14 cellular contexts compared by ENCODE assay signal in the genomic region with DNA sequence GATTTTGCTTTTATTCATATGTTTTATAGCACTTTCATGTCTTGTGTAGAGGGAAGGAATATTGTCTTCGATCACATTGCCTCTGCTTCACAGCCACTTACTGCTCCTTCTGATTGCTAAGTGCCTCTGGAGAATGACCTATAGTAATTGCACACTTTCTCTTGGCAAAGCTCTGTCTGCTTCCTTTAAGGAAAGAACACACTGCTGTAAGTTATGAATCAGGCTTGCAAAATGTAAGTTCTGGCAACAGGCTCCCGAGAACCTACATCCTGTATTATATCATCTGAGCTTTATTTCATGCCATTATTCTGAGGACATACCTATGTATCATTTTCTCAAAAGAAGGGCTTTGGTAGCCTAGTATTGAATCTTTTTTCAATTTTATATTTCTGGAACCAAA.
DNase-seq lines count a peak whose midpoint lies in the region; ATAC-seq and TF ChIP-seq lines count a peak whose summit lies in the region.
"Had no signal": no experiment of that assay in that cellular context is flagged by ENCODE, and none has a peak within 500 bp of the region (broad histone marks: within the 10 kb centered on the region; RNA-seq: fewer than 3 reads in every experiment).

No MANE protein-coding gene starts in this region.

- DNase-seq in AG10803 (ENCODE audit: low read depth) (peak; percentile 11), Kasumi-1 (lab: John Stamatoyannopoulos, UW) (peak; percentile 13 to 23), astrocyte of the cerebellum (ENCODE audit: low read depth) (peak; percentile 19), foreskin fibroblast (peak; percentile 50 to 55), SJCRH30 (no peak), iPS-NIHi7 (ENCODE audit: extremely low spot score) (no peak), lower leg skin (ENCODE audit: low spot score in 2 of 2) (no peak)
- DNase-seq: activated CD4-positive, alpha-beta T cell treated with anti-CD3 and anti-CD28 coated beads, Interleukin-2, amount 10 ng/mL, durations not matched to agents 24 days and 14 days; activated naive CD4-positive, alpha-beta T cell treated with anti-CD3 and anti-CD28 coated beads, Interleukin-2, amount 10 ng/mL, durations not matched to agents 7 days and 5 days; head of caudate nucleus; kidney; NCI-H1694 treated with DMSO at 0.1 percent for 48 hours; NCI-H524 had no signal

- in situ Hi-C loops in astrocyte of the cerebellum (cut with HindIII; ENCODE audit: low sequenced_read_pairs) = no loop called here

- TF ChIP-seq POLR2A in lower leg skin (IDR thresholded peaks at IDR 0.05) (no peak), gastroesophageal sphincter (IDR thresholded peaks at IDR 0.05) (no peak)

- H3K4me3 ChIP-seq in AG10803 (ENCODE audit: low read length) (no peak overlapping the region), astrocyte of the cerebellum (ENCODE audit: low read depth, low read length) (no peak overlapping the region), foreskin fibroblast (ENCODE audit: low read depth in 1 of 2, low read length in 2 of 2) (no peak overlapping the region), SJCRH30 (no peak overlapping the region), lower leg skin (ENCODE audit: low read depth, poor library complexity, severe bottlenecking) (no peak overlapping the region), gastroesophageal sphincter (no peak overlapping the region)

- no peaks in the 10 kb centered on the region; the same call in 1 of the 2 replicates for H3K36me3 ChIP-seq in SJCRH30
- no peaks in the 10 kb centered on the region for H3K36me3 ChIP-seq in gastroesophageal sphincter

- WGBS in lower leg skin, 2 donors = 60 to 61% methylated on average over 2 of the region's 2 CpGs
- WGBS in gastroesophageal sphincter (ENCODE audit: low coverage in 1 of 2), 2 donors = 36 to 76% methylated on average over 2 of the region's 2 CpGs

- TF ChIP-seq EP300 in gastroesophageal sphincter (IDR thresholded peaks at IDR 0.05) = no peak

- TF ChIP-seq CTCF in AG10803 (conservative IDR thresholded peaks at IDR 0.05; ENCODE audit: low read length) (no peak), astrocyte of the cerebellum (IDR thresholded peaks at IDR 0.05; ENCODE audit: low read depth, low read length, missing control alignments) (no peak), foreskin fibroblast (IDR thresholded peaks at IDR 0.05; ENCODE audit: low read depth, low read length) (no peak), lower leg skin (IDR thresholded peaks at IDR 0.05) (no peak), gastroesophageal sphincter (IDR thresholded peaks at IDR 0.05) (no peak)

- no peak for ATAC-seq in gastroesophageal sphincter

- H3K27me3 ChIP-seq in SJCRH30 (no peaks in the 10 kb centered on the region), gastroesophageal sphincter (no peaks in the 10 kb centered on the region)

- H3K4me1 ChIP-seq in SJCRH30 = no peaks in the 10 kb centered on the region
- no peaks in the 10 kb centered on the region for H3K4me1 ChIP-seq in gastroesophageal sphincter

- intact Hi-C loops in lower leg skin (cut with DNase I; ENCODE audit: low total_unique reads) = no loop called here

- H3K27ac ChIP-seq in SJCRH30 (no peak overlapping the region), gastroesophageal sphincter (no peak overlapping the region)

- H3K9me3 ChIP-seq in SJCRH30 (replicated peaks) (no peaks in the 10 kb centered on the region), gastroesophageal sphincter (no peaks in the 10 kb centered on the region)

Comparison
In these comparisons a context has a peak if more than half of its experiments do, and no peak if none do; other contexts are left out.
1. DNase-seq: peak in AG10803 (single experiment), Kasumi-1 (2 of 2), astrocyte of the cerebellum (single experiment) and foreskin fibroblast (2 of 2); none in SJCRH30 (0 of 2), iPS-NIHi7 (single experiment) and lower leg skin (0 of 2).